ENCODE assay signal across 21 cellular contexts in genomic region chr10:124081547-124082140, GRCh38. TPM values are rescaled to one million over a fixed set of nuclear protein-coding genes. Genes with fewer than 3 reads are reported as not detected.
A peak's percentile ranks its signal among the peaks of the same experiment; 100 is the strongest.
DNase-seq lines count a peak whose midpoint lies in the region; ATAC-seq and TF ChIP-seq lines count a peak whose summit lies in the region.
"Had no signal": no experiment of that assay in that cellular context is flagged by ENCODE, and none has a peak within 500 bp of the region (broad histone marks: within the 10 kb centered on the region; RNA-seq: fewer than 3 reads in every experiment).

No MANE protein-coding gene starts in this region.

- intact Hi-C loops in lower lobe of right lung (cut with DNase I): no loop called here

- peaks cover 90% of the 10 kb centered on the region for H3K79me2 ChIP-seq in DOHH2 (ENCODE audit: control insufficient read depth, low read length)

- H3K9me3 ChIP-seq in DOHH2 (ENCODE audit: control insufficient read depth, insufficient read depth, low read length) (no peaks in the 10 kb centered on the region), lower lobe of right lung (no peaks in the 10 kb centered on the region)
- H3K9me3 ChIP-seq: HAP-1, MG63 had no signal

- H3K36me3 ChIP-seq in DOHH2 (ENCODE audit: control insufficient read depth, low read length) (peaks cover 74% of the 10 kb centered on the region), lower lobe of right lung (no peaks in the 10 kb centered on the region)
- H3K36me3 ChIP-seq: HAP-1 had no signal

- peak overlapping the region; percentile 96 for H3K4me2 ChIP-seq in DOHH2 (ENCODE audit: low read length)

- no peaks in the 10 kb centered on the region for H3K9me2 ChIP-seq in DOHH2 (replicated peaks; ENCODE audit: control insufficient read depth, low read length)

- TF ChIP-seq CTCF in DOHH2 (IDR thresholded peaks at IDR 0.05; ENCODE audit: low read depth, low read length, poor library complexity, severe bottlenecking) (no peak), lower lobe of right lung (IDR thresholded peaks at IDR 0.05) (no peak)

- H3K27me3 ChIP-seq in DOHH2 (ENCODE audit: control insufficient read depth, low read length) (no peaks in the 10 kb centered on the region), lower lobe of right lung (ENCODE audit: low read depth) (no peaks in the 10 kb centered on the region)
- H3K27me3 ChIP-seq: MG63 had no signal

- DNase-seq in NCI-H82 treated with DMSO at 0.1 percent for 48 hours (lab: John Stamatoyannopoulos, UW; ENCODE audit: unreplicated experiment): peak; percentile 25
- DNase-seq in lower lobe of right lung: peak; percentile 14
- DNase-seq in NCI-H510A (lab: John Stamatoyannopoulos, UW): no peak
- DNase-seq in NCI-H774 (lab: John Stamatoyannopoulos, UW): no peak
- DNase-seq: DMS153; DND-41; GM23248; KBM-7; MG63; NCI-H2029 treated with DMSO at 0.1 percent for 48 hours; NCI-H446 treated with DMSO at 0.1 percent for 48 hours; NCI-H69; NK-92 treated with Interleukin-12 subunit alpha and Interleukin-12 subunit beta, amount 100 ng/mL, for 24 hours; Right ventricle myocardium superior; RPMI8226; T-helper 17 cell had no signal

- peak overlapping the region; percentile 99 for H3K27ac ChIP-seq in DOHH2 (ENCODE audit: low read depth, low read length)
- no peak overlapping the region for H3K27ac ChIP-seq in lower lobe of right lung
- H3K27ac ChIP-seq: GM23248 had no signal

- peaks cover 100% of the 10 kb centered on the region for H3K4me1 ChIP-seq in DOHH2 (ENCODE audit: control insufficient read depth, low read length)
- H3K4me1 ChIP-seq in lower lobe of right lung: no peaks in the 10 kb centered on the region
- H3K4me1 ChIP-seq: HAP-1 had no signal

- H3F3A ChIP-seq in DOHH2 (ENCODE audit: control insufficient read depth, insufficient read depth): peaks cover 63% of the 10 kb centered on the region

- ATAC-seq in SK-N-SH treated with all-trans-retinoic acid at 6 μM for 48 hours: no peak
- no peak for ATAC-seq in lower lobe of right lung
- ATAC-seq in HG03520 (IDR thresholded peaks at IDR 0.05; ENCODE audit: unreplicated experiment): no peak
- ATAC-seq: T-helper 17 cell had no signal

- H3K4me3 ChIP-seq in DOHH2 (ENCODE audit: low read length) (peak overlapping the region; percentile 71), lower lobe of right lung (no peak overlapping the region)
- H3K4me3 ChIP-seq: GM23248, HAP-1, MG63 had no signal

- no peaks in the 10 kb centered on the region for H4K20me1 ChIP-seq in DOHH2 (ENCODE audit: control insufficient read depth, insufficient read depth, low read depth, low read length)

TF ChIP-seq in SK-N-SH treated with all-trans-retinoic acid at 6 μM for 48 hours, 23 proteins besides CTCF, POLR2A, EP300 and RAD21:
- TF ChIP-seq BACH2 (CRISPR knock-in tag; IDR thresholded peaks at IDR 0.05; ENCODE audit: borderline replicate concordance) (no peak), CSDC2 (CRISPR knock-in tag; IDR thresholded peaks at IDR 0.05) (no peak), ZNF8 (CRISPR knock-in tag; IDR thresholded peaks at IDR 0.05) (0 out of 2 replicates have a peak, but pooled peaks have one; percentile 38), SNAI2 (CRISPR knock-in tag; IDR thresholded peaks at IDR 0.05) (no peak), TCF4 (CRISPR knock-in tag; IDR thresholded peaks at IDR 0.05; ENCODE audit: borderline replicate concordance) (peak; percentile 54; the same call in 1 of the 2 replicates), RARB (CRISPR knock-in tag; IDR thresholded peaks at IDR 0.05) (no peak), ESRRG (CRISPR knock-in tag; IDR thresholded peaks at IDR 0.05) (0 out of 2 replicates have a peak, but pooled peaks have one; percentile 7), ISL1 (CRISPR knock-in tag; IDR thresholded peaks at IDR 0.05) (peak; percentile 82), ZFP3 (CRISPR knock-in tag; IDR thresholded peaks at IDR 0.05) (0 out of 2 replicates have a peak, but pooled peaks have one; percentile 17), ZFP30 (CRISPR knock-in tag; IDR thresholded peaks at IDR 0.05) (no peak)
- TF ChIP-seq, protein P1, sequence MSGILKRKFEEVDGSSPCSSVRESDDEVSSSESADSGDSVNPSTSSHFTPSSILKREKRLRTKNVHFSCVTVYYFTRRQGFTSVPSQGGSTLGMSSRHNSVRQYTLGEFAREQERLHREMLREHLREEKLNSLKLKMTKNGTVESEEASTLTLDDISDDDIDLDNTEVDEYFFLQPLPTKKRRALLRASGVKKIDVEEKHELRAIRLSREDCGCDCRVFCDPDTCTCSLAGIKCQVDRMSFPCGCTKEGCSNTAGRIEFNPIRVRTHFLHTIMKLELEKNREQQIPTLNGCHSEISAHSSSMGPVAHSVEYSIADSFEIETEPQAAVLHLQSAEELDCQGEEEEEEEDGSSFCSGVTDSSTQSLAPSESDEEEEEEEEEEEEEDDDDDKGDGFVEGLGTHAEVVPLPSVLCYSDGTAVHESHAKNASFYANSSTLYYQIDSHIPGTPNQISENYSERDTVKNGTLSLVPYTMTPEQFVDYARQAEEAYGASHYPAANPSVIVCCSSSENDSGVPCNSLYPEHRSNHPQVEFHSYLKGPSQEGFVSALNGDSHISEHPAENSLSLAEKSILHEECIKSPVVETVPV (CRISPR knock-in tag; IDR thresholded peaks at IDR 0.05): peak; percentile 38; the same call in 1 of the 2 replicates
- TF ChIP-seq, protein P2, sequence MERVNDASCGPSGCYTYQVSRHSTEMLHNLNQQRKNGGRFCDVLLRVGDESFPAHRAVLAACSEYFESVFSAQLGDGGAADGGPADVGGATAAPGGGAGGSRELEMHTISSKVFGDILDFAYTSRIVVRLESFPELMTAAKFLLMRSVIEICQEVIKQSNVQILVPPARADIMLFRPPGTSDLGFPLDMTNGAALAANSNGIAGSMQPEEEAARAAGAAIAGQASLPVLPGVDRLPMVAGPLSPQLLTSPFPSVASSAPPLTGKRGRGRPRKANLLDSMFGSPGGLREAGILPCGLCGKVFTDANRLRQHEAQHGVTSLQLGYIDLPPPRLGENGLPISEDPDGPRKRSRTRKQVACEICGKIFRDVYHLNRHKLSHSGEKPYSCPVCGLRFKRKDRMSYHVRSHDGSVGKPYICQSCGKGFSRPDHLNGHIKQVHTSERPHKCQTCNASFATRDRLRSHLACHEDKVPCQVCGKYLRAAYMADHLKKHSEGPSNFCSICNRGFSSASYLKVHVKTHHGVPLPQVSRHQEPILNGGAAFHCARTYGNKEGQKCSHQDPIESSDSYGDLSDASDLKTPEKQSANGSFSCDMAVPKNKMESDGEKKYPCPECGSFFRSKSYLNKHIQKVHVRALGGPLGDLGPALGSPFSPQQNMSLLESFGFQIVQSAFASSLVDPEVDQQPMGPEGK (CRISPR knock-in tag; IDR thresholded peaks at IDR 0.05; ENCODE audit: borderline replicate concordance): no peak
- TF ChIP-seq, protein P3, sequence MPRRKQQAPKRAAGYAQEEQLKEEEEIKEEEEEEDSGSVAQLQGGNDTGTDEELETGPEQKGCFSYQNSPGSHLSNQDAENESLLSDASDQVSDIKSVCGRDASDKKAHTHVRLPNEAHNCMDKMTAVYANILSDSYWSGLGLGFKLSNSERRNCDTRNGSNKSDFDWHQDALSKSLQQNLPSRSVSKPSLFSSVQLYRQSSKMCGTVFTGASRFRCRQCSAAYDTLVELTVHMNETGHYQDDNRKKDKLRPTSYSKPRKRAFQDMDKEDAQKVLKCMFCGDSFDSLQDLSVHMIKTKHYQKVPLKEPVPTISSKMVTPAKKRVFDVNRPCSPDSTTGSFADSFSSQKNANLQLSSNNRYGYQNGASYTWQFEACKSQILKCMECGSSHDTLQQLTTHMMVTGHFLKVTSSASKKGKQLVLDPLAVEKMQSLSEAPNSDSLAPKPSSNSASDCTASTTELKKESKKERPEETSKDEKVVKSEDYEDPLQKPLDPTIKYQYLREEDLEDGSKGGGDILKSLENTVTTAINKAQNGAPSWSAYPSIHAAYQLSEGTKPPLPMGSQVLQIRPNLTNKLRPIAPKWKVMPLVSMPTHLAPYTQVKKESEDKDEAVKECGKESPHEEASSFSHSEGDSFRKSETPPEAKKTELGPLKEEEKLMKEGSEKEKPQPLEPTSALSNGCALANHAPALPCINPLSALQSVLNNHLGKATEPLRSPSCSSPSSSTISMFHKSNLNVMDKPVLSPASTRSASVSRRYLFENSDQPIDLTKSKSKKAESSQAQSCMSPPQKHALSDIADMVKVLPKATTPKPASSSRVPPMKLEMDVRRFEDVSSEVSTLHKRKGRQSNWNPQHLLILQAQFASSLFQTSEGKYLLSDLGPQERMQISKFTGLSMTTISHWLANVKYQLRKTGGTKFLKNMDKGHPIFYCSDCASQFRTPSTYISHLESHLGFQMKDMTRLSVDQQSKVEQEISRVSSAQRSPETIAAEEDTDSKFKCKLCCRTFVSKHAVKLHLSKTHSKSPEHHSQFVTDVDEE (CRISPR knock-in tag; IDR thresholded peaks at IDR 0.05): peak; percentile 75; the same call in 1 of the 2 replicates

RNA-seq across cellular contexts. Expression of gene CHST15, which starts 11.8 kb away (rescaled TPM):
- total RNA-seq in lower lobe of right lung: 36.5 TPM
- total RNA-seq: SK-MEL-5 had no signal

Comparison
In these comparisons a context has a peak if more than half of its experiments do, and no peak if none do; other contexts are left out.
1. DNase-seq: peak in NCI-H82 treated with DMSO at 0.1 percent for 48 hours (single experiment) and lower lobe of right lung (single experiment); none in NCI-H510A (single experiment) and NCI-H774 (single experiment).